In genomic region chr2:37672104-37672869, GRCh38 we compare ENCODE assay signal across 8 cellular contexts. TPM values are rescaled to one million over a fixed set of nuclear protein-coding genes. Genes with fewer than 3 reads are reported as not detected.
DNase-seq lines count a peak whose midpoint lies in the region; ATAC-seq and TF ChIP-seq lines count a peak whose summit lies in the region.

No MANE protein-coding gene starts in this region.

- no peaks in the 10 kb centered on the region for H3K9me3 Mint-ChIP-seq in activated T-helper 2 cell treated with anti-CD3 and anti-CD28 coated beads, Interferon-gamma antibody, Interleukin-2, Interleukin-4, amounts not matched to agents 10 μg/mL and 5 μg/mL and 100 μg/mL, durations not matched to agents 14 hours and 24 hours and 36 hours
- no peaks in the 10 kb centered on the region for H3K9me3 Mint-ChIP-seq in nephron

- H3K27ac Mint-ChIP-seq in activated T-helper 2 cell treated with anti-CD3 and anti-CD28 coated beads, Interferon-gamma antibody, Interleukin-2, Interleukin-4, amounts not matched to agents 10 μg/mL and 5 μg/mL and 100 μg/mL, durations not matched to agents 14 hours and 24 hours and 36 hours: peak overlapping the region; percentile 65
- peak overlapping the region; percentile 63 to 84 (median 83) for H3K27ac Mint-ChIP-seq in nephron

- H3K27ac ChIP-seq in stomach: peak overlapping the region; percentile 89 to 96 (median 94)

- TF ChIP-seq CTCF in nephron (IDR thresholded peaks at IDR 0.05; ENCODE audit: unreplicated experiment in 3 of 3) (no peak), stomach (IDR thresholded peaks at IDR 0.05) (no peak)

- peak overlapping the region; percentile 75 for H3K4me3 Mint-ChIP-seq in activated T-helper 2 cell treated with anti-CD3 and anti-CD28 coated beads, Interferon-gamma antibody, Interleukin-2, Interleukin-4, amounts not matched to agents 10 μg/mL and 5 μg/mL and 100 μg/mL, durations not matched to agents 14 hours and 24 hours and 36 hours (ENCODE audit: low read depth)
- peak overlapping the region; percentile 88 to 90 (median 89) for H3K4me3 Mint-ChIP-seq in nephron

- no peaks in the 10 kb centered on the region for H3K36me3 ChIP-seq in stomach

- peak; percentile 40 for ATAC-seq in GM21576 (IDR thresholded peaks at IDR 0.05; ENCODE audit: unreplicated experiment)

- peaks cover 32% of the 10 kb centered on the region for H3K4me1 Mint-ChIP-seq in activated T-helper 2 cell treated with anti-CD3 and anti-CD28 coated beads, Interferon-gamma antibody, Interleukin-2, Interleukin-4, amounts not matched to agents 10 μg/mL and 5 μg/mL and 100 μg/mL, durations not matched to agents 14 hours and 24 hours and 36 hours (ENCODE audit: low read depth)
- H3K4me1 Mint-ChIP-seq in nephron: peaks cover 54% of the 10 kb centered on the region

- TF ChIP-seq EP300 in stomach (IDR thresholded peaks at IDR 0.05): peak; percentile 19

- H3K27me3 ChIP-seq in stomach: no peaks in the 10 kb centered on the region

- peaks cover 4% of the 10 kb centered on the region for H3K36me3 Mint-ChIP-seq in activated T-helper 2 cell treated with anti-CD3 and anti-CD28 coated beads, Interferon-gamma antibody, Interleukin-2, Interleukin-4, amounts not matched to agents 10 μg/mL and 5 μg/mL and 100 μg/mL, durations not matched to agents 14 hours and 24 hours and 36 hours (ENCODE audit: low read depth)
- no peaks in the 10 kb centered on the region for H3K36me3 Mint-ChIP-seq in nephron (ENCODE audit: low read depth)

- H3K4me3 ChIP-seq in Jurkat, Clone E6-1 (ENCODE audit: low read length): peak overlapping the region; percentile 64
- H3K4me3 ChIP-seq in stomach: peak overlapping the region; percentile 66 to 90 (median 78)

- intact Hi-C loops in activated T-helper 2 cell treated with anti-CD3 and anti-CD28 coated beads, Interferon-gamma antibody, Interleukin-2, Interleukin-4, amounts not matched to agents 10 μg/mL and 5 μg/mL and 100 μg/mL, durations not matched to agents 14 hours and 24 hours and 36 hours (cut with micrococcal nuclease): loop anchor here (1.0 to 5.0 kb wide), 5 partner anchors 15 to 200 kb away; no protein-coding TSS in a partner anchor
- intact Hi-C loops in stomach (cut with DNase I; ENCODE audit: low total_unique reads): no loop called here

- peaks cover 20 to 68% (median 37%) of the 10 kb centered on the region in 4 donors for H3K4me1 ChIP-seq in stomach

- peak; percentile 94 for DNase-seq in DMS53 (lab: John Stamatoyannopoulos, UW)
- DNase-seq in Jurkat, Clone E6-1 (ENCODE audit: low read depth, low spot score): peak; percentile 54
- peak; percentile 63 for DNase-seq in RKO (ENCODE audit: low spot score)
- peak; percentile 65 for DNase-seq in activated T-helper 2 cell treated with anti-CD3 and anti-CD28 coated beads, Interferon-gamma antibody, Interleukin-2, Interleukin-4, amounts not matched to agents 10 μg/mL and 5 μg/mL and 100 μg/mL, durations not matched to agents 14 hours and 24 hours and 36 hours (ENCODE audit: low spot score)
- peak; percentile 87 for DNase-seq in fibroblast of peridontal ligament (ENCODE audit: extremely low read depth)
- DNase-seq in stomach: peak; percentile 71

- H3K27me3 Mint-ChIP-seq in activated T-helper 2 cell treated with anti-CD3 and anti-CD28 coated beads, Interferon-gamma antibody, Interleukin-2, Interleukin-4, amounts not matched to agents 10 μg/mL and 5 μg/mL and 100 μg/mL, durations not matched to agents 14 hours and 24 hours and 36 hours (ENCODE audit: low read depth): peaks cover 2% of the 10 kb centered on the region
- H3K27me3 Mint-ChIP-seq in nephron (ENCODE audit: low read depth): peaks cover 24% of the 10 kb centered on the region

- no peak for TF ChIP-seq POLR2A in stomach (IDR thresholded peaks at IDR 0.05)

- 0 to 3% (median 1%) methylated on average over 31 to 69 of the region's 69 CpGs for WGBS in stomach, 5 donors

- H3K9me3 ChIP-seq in stomach: no peaks in the 10 kb centered on the region

RNA-seq across cellular contexts. Expression of gene CDC42EP3, which starts 0.8 kb away (rescaled TPM):
- 6.7 TPM for polyA plus RNA-seq in Jurkat, Clone E6-1 (2012; ENCODE audit: insufficient read depth, insufficient read length)
- total RNA-seq in activated T-helper 2 cell treated with anti-CD3 and anti-CD28 coated beads, Interferon-gamma antibody, Interleukin-2, Interleukin-4, amounts not matched to agents 10 μg/mL and 5 μg/mL and 100 μg/mL, durations not matched to agents 14 hours and 24 hours and 36 hours: 8.6 and 9.8 TPM in 2 replicates
- total RNA-seq in stomach: 10 to 100 TPM; 16.2 to 89.7 (median 26.3) TPM
- 1 to 10 TPM; 6.7 to 8.9 (median 6.7) TPM for polyA plus RNA-seq in stomach

Comparison
In these comparisons a context has a peak if more than half of its experiments do, and no peak if none do; other contexts are left out.
1. Peak in every context shown above with its lines: DNase-seq, ATAC-seq, H3K4me3 ChIP-seq and H3K27ac ChIP-seq.